ENCODE assay signal across 8 cellular contexts in genomic region chr9:18791074-18791473, GRCh38.
A peak's percentile ranks its signal among the peaks of the same experiment; 100 is the strongest.
DNase-seq lines count a peak whose midpoint lies in the region; ATAC-seq and TF ChIP-seq lines count a peak whose summit lies in the region.

No MANE protein-coding gene starts in this region.

- H3K27ac ChIP-seq in WERI-Rb-1 (no peak overlapping the region), liver (ENCODE audit: low read depth in 1 of 2, low read length in 2 of 2) (no peak overlapping the region)

- CTCF ChIA-PET in activated CD4-positive, alpha-beta memory T cell treated with anti-CD3 and anti-CD28 coated beads for 36 hours (lab: Charles Lee), result interaction anchor here (0.6 kb wide), 1 partner anchor 129 kb away, joined by 3 read pairs; no protein-coding TSS in a partner anchor

- H3K27me3 Mint-ChIP-seq in activated CD4-positive, alpha-beta memory T cell treated with anti-CD3 and anti-CD28 coated beads for 36 hours, result no peaks in the 10 kb centered on the region

- H3K9me3 ChIP-seq in WERI-Rb-1 (ENCODE audit: severe bottlenecking) (no peaks in the 10 kb centered on the region), liver (ENCODE audit: control insufficient read depth in 4 of 4, low read length in 3 of 4) (no peaks in the 10 kb centered on the region)

- no peak overlapping the region for H3K4me3 Mint-ChIP-seq in activated CD4-positive, alpha-beta memory T cell treated with anti-CD3 and anti-CD28 coated beads for 36 hours

- peak; percentile 77 to 88 for TF ChIP-seq RAD21 in liver (IDR thresholded peaks at IDR 0.05)

- no peaks in the 10 kb centered on the region for H3K9me3 Mint-ChIP-seq in activated CD4-positive, alpha-beta memory T cell treated with anti-CD3 and anti-CD28 coated beads for 36 hours

- POLR2A ChIA-PET in activated CD4-positive, alpha-beta memory T cell treated with anti-CD3 and anti-CD28 coated beads for 36 hours (lab: Charles Lee), result no interaction called here

- H3K27ac Mint-ChIP-seq in activated CD4-positive, alpha-beta memory T cell treated with anti-CD3 and anti-CD28 coated beads for 36 hours, result no peak overlapping the region

- H3K9ac ChIP-seq in liver (ENCODE audit: low read depth in 1 of 2, low read length in 2 of 2), result no peak overlapping the region

- no peaks in the 10 kb centered on the region for H3K4me1 ChIP-seq in liver (ENCODE audit: control insufficient read depth in 4 of 4, insufficient read depth in 4 of 4, low read length in 3 of 4)

- TF ChIP-seq CTCF in WERI-Rb-1 (IDR thresholded peaks at IDR 0.05; ENCODE audit: low read depth, low read length) (peak; percentile 65), liver (IDR thresholded peaks at IDR 0.05; ENCODE audit: low read depth, low read length, missing input control) (peak; percentile 50)

- no peaks in the 10 kb centered on the region for H3K4me1 Mint-ChIP-seq in activated CD4-positive, alpha-beta memory T cell treated with anti-CD3 and anti-CD28 coated beads for 36 hours (ENCODE audit: low read depth)

- intact Hi-C loops in activated CD4-positive, alpha-beta memory T cell treated with anti-CD3 and anti-CD28 coated beads for 36 hours (cut with micrococcal nuclease), result no loop called here
- intact Hi-C loops in left colon (cut with DNase I, micrococcal nuclease), result no loop called here

- no peak overlapping the region for H3K4me3 ChIP-seq in WERI-Rb-1 (ENCODE audit: low read depth, low read length)
- no peak overlapping the region for H3K4me3 ChIP-seq in liver (ENCODE audit: low read depth in 1 of 3, low read length in 3 of 3)

- WGBS in liver, result 54% methylated on average over 5 of the region's 5 CpGs

- ATAC-seq in left colon (no peak), GM19023 (IDR thresholded peaks at IDR 0.05; ENCODE audit: unreplicated experiment) (no peak)

- no peaks in the 10 kb centered on the region for H3K27me3 ChIP-seq in WERI-Rb-1 (ENCODE audit: insufficient read depth, low read depth, severe bottlenecking)
- no peaks in the 10 kb centered on the region for H3K27me3 ChIP-seq in liver (ENCODE audit: control insufficient read depth in 4 of 4, insufficient read depth in 4 of 4, low read length in 3 of 4)

- H3K36me3 Mint-ChIP-seq in activated CD4-positive, alpha-beta memory T cell treated with anti-CD3 and anti-CD28 coated beads for 36 hours, result no peaks in the 10 kb centered on the region

- peak; percentile 58 for DNase-seq in ELF-1 (ENCODE audit: low read depth, low spot score)
- peak; percentile 62 for DNase-seq in HT-29 (ENCODE audit: low spot score)
- peak; percentile 77 for DNase-seq in WERI-Rb-1
- no peak for DNase-seq in activated CD4-positive, alpha-beta memory T cell treated with anti-CD3 and anti-CD28 coated beads for 36 hours
- DNase-seq in left colon, result no peak
- no peak for DNase-seq in cerebellar nuclear complex (lab: John Stamatoyannopoulos, UW)

- H3K36me3 ChIP-seq in WERI-Rb-1 (no peaks in the 10 kb centered on the region), liver (ENCODE audit: control insufficient read depth in 4 of 4, insufficient read depth in 3 of 4, low read depth in 1 of 4, low read length in 3 of 4) (no peaks in the 10 kb centered on the region)

TF ChIP-seq in liver, 16 proteins besides CTCF, POLR2A, EP300 and RAD21:
- TF ChIP-seq REST (IDR thresholded peaks at IDR 0.05) (no peak), GABPA (IDR thresholded peaks at IDR 0.05 in 1 of 2, conservative IDR thresholded peaks at IDR 0.05 in 1 of 2) (no peak)

Comparison
In these comparisons a context has a peak if more than half of its experiments do, and no peak if none do; other contexts are left out.
1. DNase-seq: peak in ELF-1 (single experiment), HT-29 (single experiment) and WERI-Rb-1 (single experiment); none in activated CD4-positive, alpha-beta memory T cell treated with anti-CD3 and anti-CD28 coated beads for 36 hours (single experiment), left colon (0 of 2) and cerebellar nuclear complex (0 of 2).